8 cellular contexts compared by ENCODE assay signal in genomic region chr1:15683411-15684039, GRCh38. TPM values are rescaled to one million over a fixed set of nuclear protein-coding genes. Genes with fewer than 3 reads are reported as not detected.
DNase-seq lines count a peak whose midpoint lies in the region; ATAC-seq, FAIRE-seq and TF ChIP-seq lines count a peak whose summit lies in the region.

No MANE protein-coding gene starts in this region.

- H3K4me2 ChIP-seq in K562 (ENCODE audit: insufficient read depth, low read length) = peak overlapping the region; percentile 66

- H3K27ac Mint-ChIP-seq in T-helper 2 cell treated with Interferon-gamma antibody and Interleukin-4, amounts not matched to agents 5 μg/mL and 100 μg/mL, for 36 hours = peak overlapping the region; percentile 89

- 27% methylated on average over 9 of the region's 18 CpGs for WGBS in K562 (ENCODE audit: insufficient coverage, low coverage, missing lambda C conversion rate)
- 50% methylated on average over 18 of the region's 18 CpGs for WGBS in liver
- 33 to 56% methylated on average over 4 to 18 of the region's 18 CpGs for WGBS in testis, 2 donors

- peak overlapping the region; percentile 92 for H2AFZ ChIP-seq in K562 (ENCODE audit: low read depth, low read length)

- H3K27ac ChIP-seq in K562 (ENCODE audit: extremely low read depth, low read depth, low read length) (peak overlapping the region; percentile 95), liver (ENCODE audit: low read depth in 1 of 2, low read length in 2 of 2) (peak overlapping the region; percentile 82 to 83), testis (peak overlapping the region; percentile 92 to 96)

- peaks cover 18 to 31% of the 10 kb centered on the region in 2 experiments; a peak in 4 of 5 replicates for H3K4me1 ChIP-seq in K562 (replicated peaks in 1 of 2; ENCODE audit: control insufficient read depth in 2 of 2, insufficient read depth in 2 of 2, low read length in 2 of 2)
- H3K4me1 ChIP-seq in liver (ENCODE audit: control insufficient read depth in 4 of 4, insufficient read depth in 4 of 4, low read length in 3 of 4) = peaks cover 3 to 12% (median 8%) of the 10 kb centered on the region in 4 donors
- peaks cover 17% of the 10 kb centered on the region for H3K4me1 ChIP-seq in testis

- DNase-seq in T-helper 2 cell treated with Interferon-gamma antibody and Interleukin-4, amounts not matched to agents 5 μg/mL and 100 μg/mL, for 36 hours (ENCODE audit: low spot score) = no peak
- DNase-seq in T-helper 2 cell (no peak), K562 (ENCODE audit: extremely low read depth in 1 of 4, low spot score in 3 of 4) (no peak), testis (no peak), NCI-H2171 treated with DMSO at 0.1 percent for 48 hours (lab: John Stamatoyannopoulos, UW) (no peak)
- DNase-seq in stimulated activated CD4-positive, alpha-beta T cell treated with anti-CD3 and anti-CD28 coated beads, Interleukin-12 subunit alpha, Interleukin-12 subunit beta, amount 100 ng/mL, for 4 hours = no peak

- peak overlapping the region; percentile 96 for H3K4me3 ChIP-seq in K562
- peak overlapping the region; percentile 38 to 97 (median 66) for H3K4me3 ChIP-seq in liver (ENCODE audit: low read depth in 1 of 3, low read length in 3 of 3)
- peak overlapping the region; percentile 85 for H3K4me3 ChIP-seq in testis

- H3K4me3 Mint-ChIP-seq in T-helper 2 cell treated with Interferon-gamma antibody and Interleukin-4, amounts not matched to agents 5 μg/mL and 100 μg/mL, for 36 hours = peak overlapping the region; percentile 72

- H3K9me1 ChIP-seq in K562 (ENCODE audit: control insufficient read depth, insufficient read depth, low read length) = no peaks in the 10 kb centered on the region

- no peak for TF ChIP-seq EP300 in K562 (IDR thresholded peaks at IDR 0.05; ENCODE audit: low read length)

- intact Hi-C loops in K562 (cut with micrococcal nuclease) (no loop called here), testis (cut with DNase I; ENCODE audit: low total_unique reads) (no loop called here)

- in situ Hi-C loops in K562 (cut with MboI) = no loop called here

- H4K20me1 ChIP-seq in K562 (replicated peaks; ENCODE audit: control insufficient read depth, insufficient read depth, low read length) = no peaks in the 10 kb centered on the region

- H3K36me3 Mint-ChIP-seq in T-helper 2 cell treated with Interferon-gamma antibody and Interleukin-4, amounts not matched to agents 5 μg/mL and 100 μg/mL, for 36 hours (ENCODE audit: low read depth) = peaks cover 12% of the 10 kb centered on the region

- no peak for ATAC-seq in K562
- no peak for ATAC-seq in HG03196 (IDR thresholded peaks at IDR 0.05; ENCODE audit: unreplicated experiment)

- H3K9ac ChIP-seq in K562 (ENCODE audit: insufficient read depth in 1 of 2, low read depth in 2 of 2, low read length in 2 of 2) (peak overlapping the region; percentile 92 to 97), liver (ENCODE audit: low read depth in 1 of 2, low read length in 2 of 2) (peak overlapping the region; percentile 52 to 91)

- no peaks in the 10 kb centered on the region; the same call in 1 of the 2 replicates for H3K9me3 ChIP-seq in K562 (replicated peaks; ENCODE audit: control insufficient read depth, insufficient read depth, low read depth, low read length)
- no peaks in the 10 kb centered on the region for H3K9me3 ChIP-seq in liver (ENCODE audit: control insufficient read depth in 4 of 4, low read length in 3 of 4)
- H3K9me3 ChIP-seq in testis = no peaks in the 10 kb centered on the region

- FAIRE-seq in K562 (lab: Jason Lieb, UNC) = no peak

- CTCF ChIA-PET in K562 (lab: Yijun Ruan, JAX; ENCODE audit: low intra/inter-chr PET ratio) = no interaction called here

- TF ChIP-seq CTCF in K562 (IDR thresholded peaks at IDR 0.05 in 2 of 3, conservative IDR thresholded peaks at IDR 0.05 in 1 of 3; ENCODE audit: insufficient read depth in 2 of 3, low read depth in 1 of 3, low read length in 3 of 3) = no peak
- no peak for TF ChIP-seq CTCF in liver (IDR thresholded peaks at IDR 0.05; ENCODE audit: low read depth, low read length, missing input control)
- no peak for TF ChIP-seq CTCF in testis (IDR thresholded peaks at IDR 0.05)

- no peaks in the 10 kb centered on the region for H3K9me3 Mint-ChIP-seq in T-helper 2 cell treated with Interferon-gamma antibody and Interleukin-4, amounts not matched to agents 5 μg/mL and 100 μg/mL, for 36 hours

- H3K4me1 Mint-ChIP-seq in T-helper 2 cell treated with Interferon-gamma antibody and Interleukin-4, amounts not matched to agents 5 μg/mL and 100 μg/mL, for 36 hours (ENCODE audit: low read depth) = peaks cover 28% of the 10 kb centered on the region

- no peaks in the 10 kb centered on the region for H3K27me3 Mint-ChIP-seq in T-helper 2 cell treated with Interferon-gamma antibody and Interleukin-4, amounts not matched to agents 5 μg/mL and 100 μg/mL, for 36 hours (ENCODE audit: low read depth)

- no peak for TF ChIP-seq RAD21 in K562 (CRISPR knock-in tag; conservative IDR thresholded peaks at IDR 0.05 in 1 of 2, IDR thresholded peaks at IDR 0.05 in 1 of 2)
- no peak for TF ChIP-seq RAD21 in liver (IDR thresholded peaks at IDR 0.05)

- POLR2A ChIA-PET in K562 (lab: Yijun Ruan, JAX) = no interaction called here

- no peaks in the 10 kb centered on the region for H3K27me3 ChIP-seq in K562 (ENCODE audit: control insufficient read depth in 2 of 2, insufficient read depth in 2 of 2, low read length in 2 of 2)
- no peaks in the 10 kb centered on the region for H3K27me3 ChIP-seq in liver (ENCODE audit: control insufficient read depth in 4 of 4, insufficient read depth in 4 of 4, low read length in 3 of 4)
- no peaks in the 10 kb centered on the region for H3K27me3 ChIP-seq in testis

- no peak for TF ChIP-seq POLR2A in K562 (conservative IDR thresholded peaks at IDR 0.05)
- no peak for TF ChIP-seq POLR2A in testis (IDR thresholded peaks at IDR 0.05)

- H3K36me3 ChIP-seq in K562 (ENCODE audit: control insufficient read depth, insufficient read depth, low read length) (peaks cover 12% of the 10 kb centered on the region), liver (ENCODE audit: control insufficient read depth in 4 of 4, insufficient read depth in 3 of 4, low read depth in 1 of 4, low read length in 3 of 4) (no peaks in the 10 kb centered on the region), testis (ENCODE audit: low read depth, missing control alignments) (no peaks in the 10 kb centered on the region)

- peaks cover 44% of the 10 kb centered on the region for H3K79me2 ChIP-seq in K562 (ENCODE audit: control insufficient read depth, insufficient read depth, low read length)

- no TSS peak for BruUV-seq in K562 (replicated peaks; lab: Mats Ljungman, UMichigan)

RNA-seq across cellular contexts. Expression of gene PLEKHM2, which starts 0.6 kb away (rescaled TPM):
- 33.4 and 106 TPM in 2 replicates for total RNA-seq in K562 (2011; cell fraction: chromatin; rRNA removed; ENCODE audit: low replicate concordance)
- total RNA-seq in K562 (2011; cell fraction: nucleolus; rRNA removed) = 69.5 and 71.2 TPM in 2 replicates
- total RNA-seq in K562 (2011; cell fraction: nucleoplasm; rRNA removed) = 36.4 and 44.3 TPM in 2 replicates
- total RNA-seq in K562 (2014; rRNA removed) (28.6 and 36.7 TPM in 2 replicates), K562 (2014; rRNA removed; fragmentation: Illumina TruSeq; extraction: Trizol) (7.8 and 15.6 TPM in 2 replicates), K562 (2015; rRNA removed; fragmentation: Illumina TruSeq; extraction: Trizol) (33.2 and 34.3 TPM in 2 replicates), K562 (2021) (63.7 and 65.3 TPM in 2 replicates), liver (10 to 100 TPM; 18.9 to 22.6 TPM), testis (10 to 100 TPM; 61.9 to 70.2 TPM)
- polyA plus RNA-seq in K562 (2011; rRNA removed) (34.9 and 54.1 TPM in 2 replicates), K562 (2014; fragmentation: Illumina TruSeq; extraction: Trizol) (35.1 and 47.8 TPM in 2 replicates), K562 (2014; fragmentation: Nextera tagmentation; extraction: Ambion mirVana) (under 1 TPM; 0.27 to 0.78 TPM), K562 (2014; rRNA removed) (41.1 and 42.7 TPM in 2 replicates), liver (10 to 100 TPM in 1 of 2 donors, 1 to 10 TPM in 1; 4.1 to 15.1 TPM), testis (ENCODE audit: insufficient read depth, low read depth, low replicate concordance) (98.4 TPM)
- polyA plus RNA-seq in K562 (2011; cell fraction: cytosol; rRNA removed) = 50.7 and 63.4 TPM in 2 replicates
- 122 and 150 TPM in 2 replicates for polyA plus RNA-seq in K562 (2011; cell fraction: nucleus; rRNA removed)
- 43.7 and 66.8 TPM in 2 replicates for polyA plus RNA-seq in K562 (2012)
- polyA minus RNA-seq in K562 (2011; rRNA and poly(A)+ RNA removed) = 17.2 and 24.3 TPM in 2 replicates
- polyA minus RNA-seq in K562 (2011; cell fraction: cytosol; rRNA and poly(A)+ RNA removed) = 35.5 and 58.1 TPM in 2 replicates
- polyA minus RNA-seq in K562 (2011; cell fraction: nucleus; rRNA and poly(A)+ RNA removed) = 17.6 and 24.7 TPM in 2 replicates

RNA-seq across cellular contexts. Expression of gene SLC25A34, which starts 52.5 kb away (rescaled TPM):
- total RNA-seq in K562 (2011; cell fraction: chromatin; rRNA removed; ENCODE audit: low replicate concordance) = 0.86 and 1.9 TPM in 2 replicates
- total RNA-seq in K562 (2011; cell fraction: nucleolus; rRNA removed) = 1.1 and 1.8 TPM in 2 replicates
- 1.1 and 1.6 TPM in 2 replicates for total RNA-seq in K562 (2011; cell fraction: nucleoplasm; rRNA removed)
- total RNA-seq in K562 (2014; rRNA removed) (0.41 and 0.78 TPM in 2 replicates), K562 (2014; rRNA removed; fragmentation: Illumina TruSeq; extraction: Trizol) (0.06 and 0.11 TPM in 2 replicates), K562 (2015; rRNA removed; fragmentation: Illumina TruSeq; extraction: Trizol) (0.26 and 0.43 TPM in 2 replicates), K562 (2021) (0.13 and 0.16 TPM in 2 replicates), liver (1 to 10 TPM in 1 of 2 donors, under 1 TPM in 1; 0.79 to 7.3 TPM), testis (1 to 10 TPM; 2.5 to 3.8 TPM)
- polyA plus RNA-seq in K562 (2011; rRNA removed) (0.24 and 0.31 TPM in 2 replicates), K562 (2014; fragmentation: Illumina TruSeq; extraction: Trizol) (0.16 and 0.21 TPM in 2 replicates), K562 (2014; fragmentation: Nextera tagmentation; extraction: Ambion mirVana) (under 1 TPM; 0.01 to 0.03 TPM), K562 (2014; rRNA removed) (0.22 and 0.57 TPM in 2 replicates), liver (1 to 10 TPM; 1.8 to 3.1 TPM), testis (ENCODE audit: insufficient read depth, low read depth, low replicate concordance) (2.6 TPM)
- 0.18 and 0.34 TPM in 2 replicates for polyA plus RNA-seq in K562 (2011; cell fraction: cytosol; rRNA removed)
- polyA plus RNA-seq in K562 (2011; cell fraction: nucleus; rRNA removed) = 0.94 and 1.9 TPM in 2 replicates
- polyA plus RNA-seq in K562 (2012) = 0.25 and 0.55 TPM in 2 replicates
- polyA minus RNA-seq in K562 (2011; rRNA and poly(A)+ RNA removed) = 0.12 and 0.35 TPM in 2 replicates
- polyA minus RNA-seq in K562 (2011; cell fraction: cytosol; rRNA and poly(A)+ RNA removed) = not detected in 2 replicates
- polyA minus RNA-seq in K562 (2011; cell fraction: nucleus; rRNA and poly(A)+ RNA removed) = 0.40 and 0.78 TPM in 2 replicates

RNA-seq across cellular contexts. Expression of gene TMEM82, which starts 58.8 kb away (rescaled TPM):
- total RNA-seq in K562 (2011; cell fraction: chromatin; rRNA removed; ENCODE audit: low replicate concordance) = not detected in 2 replicates
- total RNA-seq in K562 (2011; cell fraction: nucleolus; rRNA removed) = not detected in 2 replicates
- total RNA-seq in K562 (2011; cell fraction: nucleoplasm; rRNA removed) = not detected in 2 replicates
- total RNA-seq in K562 (2014; rRNA removed) = not detected in 2 replicates
- total RNA-seq in K562 (2014; rRNA removed; fragmentation: Illumina TruSeq; extraction: Trizol) = not detected in 2 replicates
- total RNA-seq in K562 (2015; rRNA removed; fragmentation: Illumina TruSeq; extraction: Trizol) = not detected in 2 replicates
- total RNA-seq in K562 (2021) = not detected in 2 replicates
- not detected in 2 replicates for polyA plus RNA-seq in K562 (2011; rRNA removed)
- polyA plus RNA-seq in K562 (2011; cell fraction: cytosol; rRNA removed) = not detected in 2 replicates
- not detected in 2 replicates for polyA plus RNA-seq in K562 (2011; cell fraction: nucleus; rRNA removed)
- polyA plus RNA-seq in K562 (2012) = not detected in 2 replicates
- not detected in 2 replicates for polyA plus RNA-seq in K562 (2014; fragmentation: Illumina TruSeq; extraction: Trizol)
- polyA plus RNA-seq in K562 (2014; fragmentation: Nextera tagmentation; extraction: Ambion mirVana) = not detected
- not detected in 2 replicates for polyA plus RNA-seq in K562 (2014; rRNA removed)
- not detected in 2 replicates for polyA minus RNA-seq in K562 (2011; rRNA and poly(A)+ RNA removed)
- polyA minus RNA-seq in K562 (2011; cell fraction: cytosol; rRNA and poly(A)+ RNA removed) = not detected in 2 replicates
- polyA minus RNA-seq in K562 (2011; cell fraction: nucleus; rRNA and poly(A)+ RNA removed) = not detected in 2 replicates
- total RNA-seq in liver = 1 to 10 TPM; 5.6 to 5.8 TPM
- 10 to 100 TPM; 20.9 to 26.3 TPM for polyA plus RNA-seq in liver
- total RNA-seq in testis = not detected
- not detected for polyA plus RNA-seq in testis (ENCODE audit: insufficient read depth, low read depth, low replicate concordance)

Comparison
In these comparisons a context has a peak if more than half of its experiments do, and no peak if none do; other contexts are left out.
1. RNA of gene TMEM82, which starts 58.8 kb away (total RNA-seq): 5.6 to 5.8 TPM in liver; not detected in K562 and not detected in testis; every median in the first group is over 4 times any median in the second.
2. Peak in every context shown above with its lines, with median percentiles within 50 percentile points of each other: H3K27ac ChIP-seq and H3K4me3 ChIP-seq.